ENCODE assay signal across 20 cellular contexts in genomic region chr5:142184939-142185526, GRCh38.
A peak's percentile ranks its signal among the peaks of the same experiment; 100 is the strongest.
DNase-seq lines count a peak whose midpoint lies in the region; ATAC-seq and TF ChIP-seq lines count a peak whose summit lies in the region.
"Had no signal": no experiment of that assay in that cellular context is flagged by ENCODE, and none has a peak within 500 bp of the region (broad histone marks: within the 10 kb centered on the region; RNA-seq: fewer than 3 reads in every experiment).

No MANE protein-coding gene starts in this region.

- no peaks in the 10 kb centered on the region for H4K20me1 ChIP-seq in SK-N-SH (ENCODE audit: insufficient read depth)

- no peak for TF ChIP-seq RAD21 in SK-N-SH (IDR thresholded peaks at IDR 0.05; ENCODE audit: low read length)

- H3K4me1 Mint-ChIP-seq in activated naive CD4-positive, alpha-beta T cell treated with anti-CD3 and anti-CD28 coated beads, Interleukin-2, amount 50 U/mL, for 24 hours, result peaks cover 5% of the 10 kb centered on the region

- peak in 1 of 2 experiments; percentile 86; a peak in 2 of 4 replicates for TF ChIP-seq EP300 in SK-N-SH (IDR thresholded peaks at IDR 0.05; ENCODE audit: borderline replicate concordance in 1 of 2, low read depth in 1 of 2, low read length in 1 of 2)

- H3K27me3 ChIP-seq in SK-N-SH (ENCODE audit: insufficient read depth), result no peaks in the 10 kb centered on the region
- H3K27me3 ChIP-seq in aorta (ENCODE audit: control insufficient read depth in 1 of 2, insufficient read depth in 2 of 2, low read length in 1 of 2), result no peaks in the 10 kb centered on the region
- H3K27me3 ChIP-seq in ascending aorta, result no peaks in the 10 kb centered on the region
- H3K27me3 ChIP-seq: right atrium auricular region had no signal

- CTCF ChIA-PET in SK-N-SH (lab: Yijun Ruan, JAX), result interaction anchor here (0.6 to 4.9 kb wide), 5 partner anchors 29 to 364 kb away, joined by 3 to 34 read pairs (median 4); no protein-coding TSS in a partner anchor

- H3K36me3 ChIP-seq in SK-N-SH (replicated peaks in 1 of 2; ENCODE audit: control insufficient read depth in 1 of 2, insufficient read depth in 2 of 2, low read length in 1 of 2) (no peaks in the 10 kb centered on the region), aorta (ENCODE audit: control insufficient read depth in 1 of 2, insufficient read depth in 2 of 2, low read length in 1 of 2) (peaks cover 0 to 1% of the 10 kb centered on the region in 2 donors), ascending aorta (no peaks in the 10 kb centered on the region)
- H3K36me3 ChIP-seq: right atrium auricular region had no signal

- H3K4me1 ChIP-seq in SK-N-SH (ENCODE audit: control insufficient read depth in 1 of 2, insufficient read depth in 2 of 2, low read depth in 1 of 2, low read length in 1 of 2) (peaks cover 0 to 67% of the 10 kb centered on the region in 2 experiments; a peak in 2 of 4 replicates), aorta (ENCODE audit: control insufficient read depth in 1 of 2, insufficient read depth in 2 of 2, low read length in 2 of 2) (peaks cover 0 to 2% of the 10 kb centered on the region in 2 donors), ascending aorta (peaks cover 0 to 3% of the 10 kb centered on the region in 2 donors)
- H3K4me1 ChIP-seq: A549, right atrium auricular region had no signal

- intact Hi-C loops in aorta (cut with DNase I), result no loop called here
- intact Hi-C loops in ascending aorta (cut with DNase I), result no loop called here

- no peak overlapping the region for H3K9ac ChIP-seq in SK-N-SH

- H3K79me2 ChIP-seq in SK-N-SH (ENCODE audit: insufficient read depth), result no peaks in the 10 kb centered on the region

- H3K27me3 Mint-ChIP-seq in activated naive CD4-positive, alpha-beta T cell treated with anti-CD3 and anti-CD28 coated beads, Interleukin-2, amount 50 U/mL, for 24 hours, result no peaks in the 10 kb centered on the region

- H3K27ac ChIP-seq in SK-N-SH (ENCODE audit: low read depth in 2 of 2, low read length in 1 of 2), result peak overlapping the region in 1 of 2 experiments; percentile 98; a peak in 2 of 4 replicates
- no peak overlapping the region for H3K27ac ChIP-seq in aorta (ENCODE audit: low read depth in 1 of 2, low read length in 2 of 2)
- no peak overlapping the region for H3K27ac ChIP-seq in substantia nigra (ENCODE audit: low read depth, low read length, poor library complexity, severe bottlenecking)
- no peak overlapping the region for H3K27ac ChIP-seq in ascending aorta
- H3K27ac ChIP-seq: A549, right atrium auricular region had no signal

- H3F3A ChIP-seq in SK-N-SH (replicated peaks; ENCODE audit: insufficient read depth), result no peaks in the 10 kb centered on the region

- H2AFZ ChIP-seq in SK-N-SH (ENCODE audit: low read depth), result no peak overlapping the region

- H3K9me3 Mint-ChIP-seq in activated naive CD4-positive, alpha-beta T cell treated with anti-CD3 and anti-CD28 coated beads, Interleukin-2, amount 50 U/mL, for 24 hours, result no peaks in the 10 kb centered on the region

- H3K36me3 Mint-ChIP-seq in activated naive CD4-positive, alpha-beta T cell treated with anti-CD3 and anti-CD28 coated beads, Interleukin-2, amount 50 U/mL, for 24 hours, result no peaks in the 10 kb centered on the region

- POLR2A ChIA-PET in SK-N-SH (lab: Yijun Ruan, JAX), result interaction anchor here (0.8 to 1.8 kb wide), 4 partner anchors 16 to 172 kb away, joined by 3 to 8 read pairs (median 4); partner anchors contain the start of gene SPRY4

- no peaks in the 10 kb centered on the region for H3K9me3 ChIP-seq in SK-N-SH
- no peaks in the 10 kb centered on the region for H3K9me3 ChIP-seq in aorta (ENCODE audit: control insufficient read depth, low read length)
- no peaks in the 10 kb centered on the region for H3K9me3 ChIP-seq in ascending aorta
- H3K9me3 ChIP-seq: A549, right atrium auricular region had no signal

- WGBS in SK-N-SH (ENCODE audit: low lambda C conversion rate), result 61% methylated on average over 10 of the region's 10 CpGs
- WGBS in aorta, 2 donors, result 69 to 74% methylated on average over 10 of the region's 10 CpGs

- TF ChIP-seq CTCF in SK-N-SH (IDR thresholded peaks at IDR 0.05) (no peak), ascending aorta (IDR thresholded peaks at IDR 0.05) (no peak)

- H3K9me2 ChIP-seq in SK-N-SH, result no peaks in the 10 kb centered on the region

- no peak overlapping the region for H3K4me3 ChIP-seq in SK-N-SH (ENCODE audit: low read depth in 2 of 2, low read length in 1 of 2)
- no peak overlapping the region for H3K4me3 ChIP-seq in aorta (ENCODE audit: low read length in 2 of 2)
- no peak overlapping the region for H3K4me3 ChIP-seq in ascending aorta
- H3K4me3 ChIP-seq: A549, GM12878, right atrium auricular region had no signal

- ATAC-seq in left lobe of liver, result peak; percentile 17
- no peak for ATAC-seq in aorta (ENCODE audit: low FRiP score)
- ATAC-seq: A549, GM12878 had no signal

- no peak for DNase-seq in activated naive CD4-positive, alpha-beta T cell treated with Interleukin-2 at 50 U/mL for 16 hours
- DNase-seq in SK-N-SH, result peak; percentile 50
- no peak for DNase-seq in left lobe of liver (ENCODE audit: low spot score)
- peak; percentile 17 to 20 for DNase-seq in aorta
- DNase-seq in substantia nigra (lab: John Stamatoyannopoulos, UW), result no peak
- no peak for DNase-seq in NCI-H345 treated with DMSO at 0.1 percent for 48 hours (lab: John Stamatoyannopoulos, UW; ENCODE audit: unreplicated experiment)
- no peak for DNase-seq in ascending aorta (ENCODE audit: low spot score in 2 of 2)
- DNase-seq: activated CD4-positive, alpha-beta T cell treated with anti-CD3 and anti-CD28 coated beads, Interleukin-2, amount 50 U/mL, for 1 hour; activated CD8-positive, alpha-beta memory T cell treated with anti-CD3 and anti-CD28 coated beads, Interleukin-2, amount 50 U/mL, for 4 hours; dermis blood vessel endothelial cell; GDM1; Kasumi-1; kidney; NCI-H1105 treated with DMSO at 0.1 percent for 48 hours; NCI-H526; Right ventricle myocardium superior had no signal

- no peak overlapping the region for H3K4me3 Mint-ChIP-seq in activated naive CD4-positive, alpha-beta T cell treated with anti-CD3 and anti-CD28 coated beads, Interleukin-2, amount 50 U/mL, for 24 hours

- no peak overlapping the region for H3K4me2 ChIP-seq in SK-N-SH
- H3K4me2 ChIP-seq: A549 had no signal

- H3K27ac Mint-ChIP-seq in activated naive CD4-positive, alpha-beta T cell treated with anti-CD3 and anti-CD28 coated beads, Interleukin-2, amount 50 U/mL, for 24 hours, result peak overlapping the region; percentile 17

TF ChIP-seq in SK-N-SH, 30 proteins besides CTCF, POLR2A, EP300 and RAD21:
- peak; percentile 20 for TF ChIP-seq CHD2 (IDR thresholded peaks at IDR 0.05; ENCODE audit: low read length, partially characterized antibody)
- no peak for TF ChIP-seq USF2 (IDR thresholded peaks at IDR 0.05; ENCODE audit: borderline replicate concordance, low read depth, low read length)
- TF ChIP-seq, protein P1, sequence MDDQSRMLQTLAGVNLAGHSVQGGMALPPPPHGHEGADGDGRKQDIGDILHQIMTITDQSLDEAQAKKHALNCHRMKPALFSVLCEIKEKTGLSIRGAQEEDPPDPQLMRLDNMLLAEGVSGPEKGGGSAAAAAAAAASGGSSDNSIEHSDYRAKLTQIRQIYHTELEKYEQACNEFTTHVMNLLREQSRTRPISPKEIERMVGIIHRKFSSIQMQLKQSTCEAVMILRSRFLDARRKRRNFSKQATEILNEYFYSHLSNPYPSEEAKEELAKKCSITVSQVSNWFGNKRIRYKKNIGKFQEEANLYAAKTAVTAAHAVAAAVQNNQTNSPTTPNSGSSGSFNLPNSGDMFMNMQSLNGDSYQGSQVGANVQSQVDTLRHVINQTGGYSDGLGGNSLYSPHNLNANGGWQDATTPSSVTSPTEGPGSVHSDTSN (IDR thresholded peaks at IDR 0.05), result no peak
- TF ChIP-seq RCOR1 (IDR thresholded peaks at IDR 0.05; ENCODE audit: low read length), result peak; percentile 66; the same call in 1 of the 2 replicates
- TF ChIP-seq TCF12 (IDR thresholded peaks at IDR 0.05), result 0 out of 2 replicates have a peak, but pooled peaks have one; percentile 11
- no peak for TF ChIP-seq RXRA (IDR thresholded peaks at IDR 0.05; ENCODE audit: borderline replicate concordance, low read depth)
- TF ChIP-seq MXI1 (IDR thresholded peaks at IDR 0.05; ENCODE audit: low read depth, low read length), result peak; percentile 83
- TF ChIP-seq GATA2 (CRISPR knock-in tag; IDR thresholded peaks at IDR 0.05), result peak; percentile 66

Comparison
In these comparisons a context has a peak if more than half of its experiments do, and no peak if none do; other contexts are left out.
1. DNase-seq: peak in SK-N-SH (single experiment) and aorta (2 of 2); none in activated naive CD4-positive, alpha-beta T cell treated with Interleukin-2 at 50 U/mL for 16 hours (single experiment), left lobe of liver (single experiment), substantia nigra (0 of 49), NCI-H345 treated with DMSO at 0.1 percent for 48 hours (single experiment) and ascending aorta (0 of 2).